1 cellular context compared by ENCODE assay signal in genomic region chr12:25482637-25483036, GRCh38.
TF ChIP-seq lines count a peak whose summit lies in the region.

No MANE protein-coding gene starts in this region.

TF ChIP-seq in K562, 482 proteins besides CTCF, POLR2A, EP300 and RAD21 (continued from another document):
- TF ChIP-seq ZNF407 (IDR thresholded peaks at IDR 0.05; ENCODE audit: low read depth) = no peak
TF ChIP-seq in K562: peak in this region for 1.
